Comparison of ENCODE assay signal across 1 cellular context in genomic region chr16:1362807-1363206, GRCh38.
TF ChIP-seq lines count a peak whose summit lies in the region.

No MANE protein-coding gene starts in this region.

TF ChIP-seq in endothelial cell of umbilical vein, 7 proteins besides CTCF, POLR2A, EP300 and RAD21:
- TF ChIP-seq MAX (IDR thresholded peaks at IDR 0.05; ENCODE audit: insufficient read depth, insufficient read length) (no peak), FOS (IDR thresholded peaks at IDR 0.05; ENCODE audit: borderline replicate concordance, insufficient read depth, low read length) (no peak), GATA2 (IDR thresholded peaks at IDR 0.05; ENCODE audit: insufficient read depth, insufficient read length, low read depth, low read length) (no peak), JUN (IDR thresholded peaks at IDR 0.05; ENCODE audit: borderline replicate concordance, insufficient read depth, insufficient read length, low read depth) (no peak), POLR2AphosphoS5 (IDR thresholded peaks at IDR 0.05; ENCODE audit: insufficient read depth, low read depth, low read length) (no peak), EZH2 (IDR thresholded peaks at IDR 0.05; ENCODE audit: borderline replicate concordance, low read depth, low read length, severe bottlenecking) (no peak), MYC (IDR thresholded peaks at IDR 0.05; ENCODE audit: low read depth, low read length) (no peak)
